In genomic region chrX:131734621-131735020, GRCh38 we compare ENCODE assay signal across 8 cellular contexts.
DNase-seq lines count a peak whose midpoint lies in the region; ATAC-seq and TF ChIP-seq lines count a peak whose summit lies in the region.

No MANE protein-coding gene starts in this region.

- H3K27ac ChIP-seq in brain microvascular endothelial cell: no peak overlapping the region
- no peak overlapping the region for H3K27ac ChIP-seq in osteoblast (ENCODE audit: low read depth, low read length)

- H3K27me3 ChIP-seq in brain microvascular endothelial cell (replicated peaks): no peaks in the 10 kb centered on the region
- no peaks in the 10 kb centered on the region for H3K27me3 ChIP-seq in osteoblast (ENCODE audit: insufficient read depth, low read length)

- H3K4me2 ChIP-seq in osteoblast (ENCODE audit: insufficient read depth, low read length): peak overlapping the region; percentile 5

- TF ChIP-seq CTCF in brain microvascular endothelial cell (IDR thresholded peaks at IDR 0.05; ENCODE audit: low read depth, low read length, missing control alignments) (peak; percentile 36), osteoblast (IDR thresholded peaks at IDR 0.05; ENCODE audit: extremely low read depth, low read depth, low read length) (no peak)

- H3K4me3 ChIP-seq in brain microvascular endothelial cell (ENCODE audit: low read depth, low read length) (peak overlapping the region; percentile 18), osteoblast (ENCODE audit: insufficient read depth, low read length) (peak overlapping the region; percentile 38)

- H3K36me3 ChIP-seq in brain microvascular endothelial cell (replicated peaks) (no peaks in the 10 kb centered on the region), osteoblast (ENCODE audit: insufficient read depth, low read length) (no peaks in the 10 kb centered on the region)

- peak; percentile 82 for ATAC-seq in GM18870 (IDR thresholded peaks at IDR 0.05; ENCODE audit: unreplicated experiment)
- peak; percentile 90 for ATAC-seq in HG03342 (IDR thresholded peaks at IDR 0.05; ENCODE audit: unreplicated experiment)
- ATAC-seq in GM19397 (IDR thresholded peaks at IDR 0.05; ENCODE audit: unreplicated experiment): no peak
- ATAC-seq in GM21447 (IDR thresholded peaks at IDR 0.05; ENCODE audit: unreplicated experiment): no peak
- ATAC-seq in HG03571 (IDR thresholded peaks at IDR 0.05; ENCODE audit: unreplicated experiment): no peak

- in situ Hi-C loops in brain microvascular endothelial cell (cut with HindIII; ENCODE audit: low pct_ligation_motif_present, low sequenced_read_pairs): no loop called here

- H4K20me1 ChIP-seq in osteoblast (ENCODE audit: insufficient read depth, low read length): no peaks in the 10 kb centered on the region

- no peaks in the 10 kb centered on the region for H3K9me3 ChIP-seq in osteoblast (ENCODE audit: low read depth, low read length)

- DNase-seq in brain microvascular endothelial cell (peak; percentile 68), osteoblast (ENCODE audit: insufficient read length, low spot score, missing footprints) (peak; percentile 30), GM03348 (ENCODE audit: low spot score) (no peak)

- H3K79me2 ChIP-seq in osteoblast (ENCODE audit: insufficient read depth, low read length): no peaks in the 10 kb centered on the region

- H2AFZ ChIP-seq in osteoblast (ENCODE audit: low read length): no peak overlapping the region

- no peaks in the 10 kb centered on the region for H3K4me1 ChIP-seq in osteoblast (ENCODE audit: insufficient read depth, low read length)

Comparison
In these comparisons a context has a peak if more than half of its experiments do, and no peak if none do; other contexts are left out.
1. ATAC-seq: peak in GM18870 (single experiment) and HG03342 (single experiment); none in GM19397 (single experiment), GM21447 (single experiment) and HG03571 (single experiment).